Comparison of ENCODE assay signal across 1 cellular context in genomic region chr10:100878291-100878910, GRCh38.
TF ChIP-seq lines count a peak whose summit lies in the region.

No MANE protein-coding gene starts in this region.

TF ChIP-seq in HepG2, 621 proteins besides CTCF, POLR2A, EP300 and RAD21 (continued from another document and continues in another):
- TF ChIP-seq, protein P1, sequence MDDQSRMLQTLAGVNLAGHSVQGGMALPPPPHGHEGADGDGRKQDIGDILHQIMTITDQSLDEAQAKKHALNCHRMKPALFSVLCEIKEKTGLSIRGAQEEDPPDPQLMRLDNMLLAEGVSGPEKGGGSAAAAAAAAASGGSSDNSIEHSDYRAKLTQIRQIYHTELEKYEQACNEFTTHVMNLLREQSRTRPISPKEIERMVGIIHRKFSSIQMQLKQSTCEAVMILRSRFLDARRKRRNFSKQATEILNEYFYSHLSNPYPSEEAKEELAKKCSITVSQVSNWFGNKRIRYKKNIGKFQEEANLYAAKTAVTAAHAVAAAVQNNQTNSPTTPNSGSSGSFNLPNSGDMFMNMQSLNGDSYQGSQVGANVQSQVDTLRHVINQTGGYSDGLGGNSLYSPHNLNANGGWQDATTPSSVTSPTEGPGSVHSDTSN (CRISPR knock-in tag; IDR thresholded peaks at IDR 0.05; ENCODE audit: borderline replicate concordance): no peak
- TF ChIP-seq ZC3H4 (CRISPR knock-in tag; IDR thresholded peaks at IDR 0.05; ENCODE audit: borderline replicate concordance) (no peak), SUZ12 (IDR thresholded peaks at IDR 0.05; ENCODE audit: low read depth, low read length) (no peak), ZSCAN21 (CRISPR knock-in tag; IDR thresholded peaks at IDR 0.05; ENCODE audit: borderline replicate concordance) (no peak), YEATS4 (CRISPR knock-in tag; IDR thresholded peaks at IDR 0.05; ENCODE audit: borderline replicate concordance) (no peak), ZNF24 (IDR thresholded peaks at IDR 0.05) (no peak), AHDC1 (CRISPR knock-in tag; IDR thresholded peaks at IDR 0.05; ENCODE audit: borderline replicate concordance) (peak; percentile 18; the same call in 1 of the 2 replicates), HMGA1 (CRISPR knock-in tag; conservative IDR thresholded peaks at IDR 0.05) (no peak), RARA (CRISPR knock-in tag; IDR thresholded peaks at IDR 0.05) (no peak), ZNF569 (CRISPR knock-in tag; IDR thresholded peaks at IDR 0.05; ENCODE audit: borderline replicate concordance) (no peak), KAT8 (CRISPR knock-in tag; IDR thresholded peaks at IDR 0.05) (no peak), BRD4 (CRISPR knock-in tag; IDR thresholded peaks at IDR 0.05) (no peak), ZFP1 (CRISPR knock-in tag; IDR thresholded peaks at IDR 0.05) (no peak; the same call in 1 of the 2 replicates), ZNF616 (CRISPR knock-in tag; IDR thresholded peaks at IDR 0.05; ENCODE audit: low read depth) (no peak), RNF2 (conservative IDR thresholded peaks at IDR 0.05; ENCODE audit: low read depth) (no peak), CBX1 (IDR thresholded peaks at IDR 0.05; ENCODE audit: low read depth) (no peak), ZNF142 (CRISPR knock-in tag; IDR thresholded peaks at IDR 0.05) (no peak), ARID2 (CRISPR knock-in tag; IDR thresholded peaks at IDR 0.05; ENCODE audit: borderline replicate concordance) (no peak), SCMH1 (CRISPR knock-in tag; IDR thresholded peaks at IDR 0.05; ENCODE audit: borderline replicate concordance) (no peak), ZNF7 (CRISPR knock-in tag; IDR thresholded peaks at IDR 0.05) (no peak), ZBTB1 (CRISPR knock-in tag; IDR thresholded peaks at IDR 0.05; ENCODE audit: borderline replicate concordance) (no peak), MZF1 (CRISPR knock-in tag; IDR thresholded peaks at IDR 0.05; ENCODE audit: borderline replicate concordance) (no peak), MXD4 (CRISPR knock-in tag; IDR thresholded peaks at IDR 0.05) (no peak), RELA (CRISPR knock-in tag; IDR thresholded peaks at IDR 0.05) (no peak), ZNF432 (CRISPR knock-in tag; IDR thresholded peaks at IDR 0.05; ENCODE audit: borderline replicate concordance) (no peak), ZFP36L1 (CRISPR knock-in tag; IDR thresholded peaks at IDR 0.05) (no peak), ZUFSP (CRISPR knock-in tag; IDR thresholded peaks at IDR 0.05; ENCODE audit: borderline replicate concordance) (no peak), ZNF329 (CRISPR knock-in tag; IDR thresholded peaks at IDR 0.05; ENCODE audit: low read depth) (no peak), NR3C1 (CRISPR knock-in tag; IDR thresholded peaks at IDR 0.05) (no peak), ZBTB3 (CRISPR knock-in tag; IDR thresholded peaks at IDR 0.05; ENCODE audit: borderline replicate concordance, low read depth) (no peak), ZFP82 (CRISPR knock-in tag; IDR thresholded peaks at IDR 0.05; ENCODE audit: borderline replicate concordance) (no peak), SMAD9 (CRISPR knock-in tag; IDR thresholded peaks at IDR 0.05) (no peak), ZNF879 (CRISPR knock-in tag; IDR thresholded peaks at IDR 0.05) (no peak), ZNF747 (CRISPR knock-in tag; IDR thresholded peaks at IDR 0.05; ENCODE audit: borderline replicate concordance) (0 out of 2 replicates have a peak, but pooled peaks have one; percentile 20), IKZF4 (CRISPR knock-in tag; IDR thresholded peaks at IDR 0.05; ENCODE audit: borderline replicate concordance, low read depth, not compliant biosample characterization) (no peak), SALL1 (CRISPR knock-in tag; IDR thresholded peaks at IDR 0.05) (peak; percentile 21; the same call in 1 of the 2 replicates)
- TF ChIP-seq, protein P2, sequence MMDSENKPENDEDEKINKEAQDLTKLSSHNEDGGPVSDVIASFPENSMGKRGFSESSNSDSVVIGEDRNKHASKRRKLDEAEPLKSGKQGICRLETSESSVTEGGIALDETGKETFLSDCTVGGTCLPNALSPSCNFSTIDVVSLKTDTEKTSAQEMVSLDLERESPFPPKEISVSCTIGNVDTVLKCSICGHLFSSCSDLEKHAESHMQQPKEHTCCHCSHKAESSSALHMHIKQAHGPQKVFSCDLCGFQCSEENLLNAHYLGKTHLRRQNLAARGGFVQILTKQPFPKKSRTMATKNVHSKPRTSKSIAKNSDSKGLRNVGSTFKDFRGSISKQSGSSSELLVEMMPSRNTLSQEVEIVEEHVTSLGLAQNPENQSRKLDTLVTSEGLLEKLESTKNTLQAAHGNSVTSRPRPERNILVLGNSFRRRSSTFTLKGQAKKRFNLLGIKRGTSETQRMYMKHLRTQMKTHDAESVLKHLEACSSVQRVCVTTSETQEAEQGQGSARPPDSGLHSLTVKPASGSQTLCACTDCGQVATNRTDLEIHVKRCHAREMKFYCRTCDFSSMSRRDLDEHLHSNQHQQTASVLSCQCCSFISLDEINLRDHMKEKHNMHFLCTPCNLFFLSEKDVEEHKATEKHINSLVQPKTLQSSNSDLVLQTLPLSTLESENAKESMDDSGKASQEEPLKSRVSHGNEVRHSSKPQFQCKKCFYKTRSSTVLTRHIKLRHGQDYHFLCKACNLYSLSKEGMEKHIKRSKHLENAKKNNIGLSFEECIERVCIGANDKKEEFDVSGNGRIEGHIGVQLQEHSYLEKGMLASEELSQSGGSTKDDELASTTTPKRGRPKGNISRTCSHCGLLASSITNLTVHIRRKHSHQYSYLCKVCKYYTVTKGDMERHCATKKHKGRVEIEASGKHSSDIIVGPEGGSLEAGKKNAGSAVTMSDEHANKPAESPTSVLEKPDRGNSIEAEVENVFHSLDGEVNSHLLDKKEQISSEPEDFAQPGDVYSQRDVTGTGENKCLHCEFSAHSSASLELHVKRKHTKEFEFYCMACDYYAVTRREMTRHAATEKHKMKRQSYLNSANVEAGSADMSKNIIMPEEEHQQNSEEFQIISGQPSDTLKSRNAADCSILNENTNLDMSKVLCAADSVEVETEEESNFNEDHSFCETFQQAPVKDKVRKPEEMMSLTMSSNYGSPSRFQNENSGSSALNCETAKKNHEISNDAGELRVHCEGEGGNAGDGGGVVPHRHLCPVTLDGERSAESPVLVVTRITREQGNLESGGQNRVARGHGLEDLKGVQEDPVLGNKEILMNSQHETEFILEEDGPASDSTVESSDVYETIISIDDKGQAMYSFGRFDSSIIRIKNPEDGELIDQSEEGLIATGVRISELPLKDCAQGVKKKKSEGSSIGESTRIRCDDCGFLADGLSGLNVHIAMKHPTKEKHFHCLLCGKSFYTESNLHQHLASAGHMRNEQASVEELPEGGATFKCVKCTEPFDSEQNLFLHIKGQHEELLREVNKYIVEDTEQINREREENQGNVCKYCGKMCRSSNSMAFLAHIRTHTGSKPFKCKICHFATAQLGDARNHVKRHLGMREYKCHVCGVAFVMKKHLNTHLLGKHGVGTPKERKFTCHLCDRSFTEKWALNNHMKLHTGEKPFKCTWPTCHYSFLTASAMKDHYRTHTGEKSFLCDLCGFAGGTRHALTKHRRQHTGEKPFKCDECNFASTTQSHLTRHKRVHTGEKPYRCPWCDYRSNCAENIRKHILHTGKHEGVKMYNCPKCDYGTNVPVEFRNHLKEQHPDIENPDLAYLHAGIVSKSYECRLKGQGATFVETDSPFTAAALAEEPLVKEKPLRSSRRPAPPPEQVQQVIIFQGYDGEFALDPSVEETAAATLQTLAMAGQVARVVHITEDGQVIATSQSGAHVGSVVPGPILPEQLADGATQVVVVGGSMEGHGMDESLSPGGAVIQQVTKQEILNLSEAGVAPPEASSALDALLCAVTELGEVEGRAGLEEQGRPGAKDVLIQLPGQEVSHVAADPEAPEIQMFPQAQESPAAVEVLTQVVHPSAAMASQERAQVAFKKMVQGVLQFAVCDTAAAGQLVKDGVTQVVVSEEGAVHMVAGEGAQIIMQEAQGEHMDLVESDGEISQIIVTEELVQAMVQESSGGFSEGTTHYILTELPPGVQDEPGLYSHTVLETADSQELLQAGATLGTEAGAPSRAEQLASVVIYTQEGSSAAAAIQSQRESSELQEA (CRISPR knock-in tag; IDR thresholded peaks at IDR 0.05; ENCODE audit: not compliant biosample characterization): no peak
- TF ChIP-seq, protein P3, sequence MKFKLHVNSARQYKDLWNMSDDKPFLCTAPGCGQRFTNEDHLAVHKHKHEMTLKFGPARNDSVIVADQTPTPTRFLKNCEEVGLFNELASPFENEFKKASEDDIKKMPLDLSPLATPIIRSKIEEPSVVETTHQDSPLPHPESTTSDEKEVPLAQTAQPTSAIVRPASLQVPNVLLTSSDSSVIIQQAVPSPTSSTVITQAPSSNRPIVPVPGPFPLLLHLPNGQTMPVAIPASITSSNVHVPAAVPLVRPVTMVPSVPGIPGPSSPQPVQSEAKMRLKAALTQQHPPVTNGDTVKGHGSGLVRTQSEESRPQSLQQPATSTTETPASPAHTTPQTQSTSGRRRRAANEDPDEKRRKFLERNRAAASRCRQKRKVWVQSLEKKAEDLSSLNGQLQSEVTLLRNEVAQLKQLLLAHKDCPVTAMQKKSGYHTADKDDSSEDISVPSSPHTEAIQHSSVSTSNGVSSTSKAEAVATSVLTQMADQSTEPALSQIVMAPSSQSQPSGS (CRISPR knock-in tag; IDR thresholded peaks at IDR 0.05): no peak
